ENCODE assay signal across 8 cellular contexts in genomic region chr4:6663596-6664393, GRCh38. TPM values are rescaled to one million over a fixed set of nuclear protein-coding genes. Genes with fewer than 3 reads are reported as not detected.
DNase-seq lines count a peak whose midpoint lies in the region; ATAC-seq and TF ChIP-seq lines count a peak whose summit lies in the region.
"Had no signal": no experiment of that assay in that cellular context is flagged by ENCODE, and none has a peak within 500 bp of the region (broad histone marks: within the 10 kb centered on the region; RNA-seq: fewer than 3 reads in every experiment).

No MANE protein-coding gene starts in this region.

- H3K9me3 Mint-ChIP-seq in activated B cell treated with CpG ODN at 0.5 μM for 24 hours: no peaks in the 10 kb centered on the region
- no peaks in the 10 kb centered on the region for H3K9me3 Mint-ChIP-seq in activated CD8-positive, alpha-beta memory T cell treated with anti-CD3 and anti-CD28 coated beads, Interleukin-2, amount 10 ng/mL, durations not matched to agents 7 days and 5 days (ENCODE audit: low read depth)

- TF ChIP-seq CTCF in activated B cell treated with CpG ODN at 0.5 μM for 24 hours (IDR thresholded peaks at IDR 0.05): no peak

- POLR2A ChIA-PET in activated B cell treated with CpG ODN at 0.5 μM for 24 hours (lab: Charles Lee): no interaction called here

- DNase-seq in GM03348 (ENCODE audit: low spot score): peak; percentile 29
- no peak for DNase-seq in activated B cell treated with CpG ODN at 0.5 μM for 24 hours
- DNase-seq in iPS-NIHi11 (ENCODE audit: low spot score): peak; percentile 33
- DNase-seq in stimulated activated naive CD8-positive, alpha-beta T cell treated with anti-CD3 and anti-CD28 coated beads, Interleukin-15, Interleukin-2, amounts not matched to agents 100 U/mL and 50 U/mL, for 24 hours: no peak
- no peak for DNase-seq in activated CD8-positive, alpha-beta memory T cell treated with anti-CD3 and anti-CD28 coated beads, Interleukin-2, amount 10 ng/mL, durations not matched to agents 7 days and 5 days
- no peak for DNase-seq in activated CD4-positive, CD25-positive, alpha-beta regulatory T cell (lab: John Stamatoyannopoulos, UW)
- DNase-seq in activated CD4-positive, alpha-beta T cell treated with anti-CD3 and anti-CD28 coated beads, Interleukin-2, amount 50 U/mL, for 48 hours: no peak
- DNase-seq: NCI-H1105 had no signal

- H3K36me3 Mint-ChIP-seq in activated B cell treated with CpG ODN at 0.5 μM for 24 hours (ENCODE audit: low read depth): no peaks in the 10 kb centered on the region
- H3K36me3 Mint-ChIP-seq in activated CD8-positive, alpha-beta memory T cell treated with anti-CD3 and anti-CD28 coated beads, Interleukin-2, amount 10 ng/mL, durations not matched to agents 7 days and 5 days: no peaks in the 10 kb centered on the region

- ATAC-seq in activated B cell treated with CpG ODN at 0.5 μM for 24 hours (ENCODE audit: low read depth): no peak
- peak; percentile 10 for ATAC-seq in stimulated activated naive CD8-positive, alpha-beta T cell treated with anti-CD3 and anti-CD28 coated beads, Interleukin-15, Interleukin-2, amounts not matched to agents 100 U/mL and 50 U/mL, for 24 hours
- ATAC-seq in activated CD8-positive, alpha-beta memory T cell treated with anti-CD3 and anti-CD28 coated beads, Interleukin-2, amount 10 ng/mL, durations not matched to agents 7 days and 5 days: no peak

- no peak overlapping the region for H3K27ac Mint-ChIP-seq in activated B cell treated with CpG ODN at 0.5 μM for 24 hours
- H3K27ac Mint-ChIP-seq in activated CD8-positive, alpha-beta memory T cell treated with anti-CD3 and anti-CD28 coated beads, Interleukin-2, amount 10 ng/mL, durations not matched to agents 7 days and 5 days: no peak overlapping the region

- CTCF ChIA-PET in activated B cell treated with CpG ODN at 0.5 μM for 24 hours (lab: Charles Lee): no interaction called here
- CTCF ChIA-PET in activated CD8-positive, alpha-beta memory T cell treated with anti-CD3 and anti-CD28 coated beads, Interleukin-2, amount 10 ng/mL, durations not matched to agents 7 days and 5 days (lab: Charles Lee): interaction anchor here (0.6 to 4.4 kb wide), 6 partner anchors 9 to 210 kb away, joined by 3 to 16 read pairs (median 4); partner anchors contain the start of gene PPP2R2C

- peak overlapping the region; percentile 9 for H3K4me3 Mint-ChIP-seq in activated B cell treated with CpG ODN at 0.5 μM for 24 hours
- H3K4me3 Mint-ChIP-seq in activated CD8-positive, alpha-beta memory T cell treated with anti-CD3 and anti-CD28 coated beads, Interleukin-2, amount 10 ng/mL, durations not matched to agents 7 days and 5 days: no peak overlapping the region

- intact Hi-C loops in activated B cell treated with CpG ODN at 0.5 μM for 24 hours (cut with micrococcal nuclease): no loop called here

- peaks cover 3% of the 10 kb centered on the region for H3K4me1 Mint-ChIP-seq in activated B cell treated with CpG ODN at 0.5 μM for 24 hours
- peaks cover 5% of the 10 kb centered on the region for H3K4me1 Mint-ChIP-seq in activated CD8-positive, alpha-beta memory T cell treated with anti-CD3 and anti-CD28 coated beads, Interleukin-2, amount 10 ng/mL, durations not matched to agents 7 days and 5 days

- peaks cover 19% of the 10 kb centered on the region for H3K27me3 Mint-ChIP-seq in activated B cell treated with CpG ODN at 0.5 μM for 24 hours
- peaks cover 43% of the 10 kb centered on the region for H3K27me3 Mint-ChIP-seq in activated CD8-positive, alpha-beta memory T cell treated with anti-CD3 and anti-CD28 coated beads, Interleukin-2, amount 10 ng/mL, durations not matched to agents 7 days and 5 days

RNA-seq across cellular contexts. Expression of gene MRFAP1, which starts 23.3 kb away (rescaled TPM):
- 93.8 and 93.9 TPM in 2 replicates for total RNA-seq in activated B cell treated with CpG ODN at 0.5 μM for 24 hours
- total RNA-seq in activated CD8-positive, alpha-beta memory T cell treated with anti-CD3 and anti-CD28 coated beads, Interleukin-2, amount 10 ng/mL, durations not matched to agents 7 days and 5 days: 100 to 1,000 TPM; 109 to 122 TPM

RNA-seq across cellular contexts. Expression of gene S100P, which starts 29.9 kb away (rescaled TPM):
- not detected in 2 replicates for total RNA-seq in activated B cell treated with CpG ODN at 0.5 μM for 24 hours
- total RNA-seq in activated CD8-positive, alpha-beta memory T cell treated with anti-CD3 and anti-CD28 coated beads, Interleukin-2, amount 10 ng/mL, durations not matched to agents 7 days and 5 days: 1 to 10 TPM; 1.3 to 5.6 TPM

RNA-seq across cellular contexts. Expression of gene MRFAP1L1, which starts 45.9 kb away (rescaled TPM):
- total RNA-seq in activated B cell treated with CpG ODN at 0.5 μM for 24 hours: 39.1 and 39.5 TPM in 2 replicates
- 10 to 100 TPM; 60.7 to 61.9 TPM for total RNA-seq in activated CD8-positive, alpha-beta memory T cell treated with anti-CD3 and anti-CD28 coated beads, Interleukin-2, amount 10 ng/mL, durations not matched to agents 7 days and 5 days

RNA-seq across cellular contexts. Expression of gene BLOC1S4, which starts 52.2 kb away (rescaled TPM):
- total RNA-seq in activated B cell treated with CpG ODN at 0.5 μM for 24 hours: 19.8 and 20.3 TPM in 2 replicates
- total RNA-seq in activated CD8-positive, alpha-beta memory T cell treated with anti-CD3 and anti-CD28 coated beads, Interleukin-2, amount 10 ng/mL, durations not matched to agents 7 days and 5 days: 10 to 100 TPM; 21.8 to 22.3 TPM

Comparison
In these comparisons a context has a peak if more than half of its experiments do, and no peak if none do; other contexts are left out.
1. DNase-seq: peak in GM03348 (single experiment) and iPS-NIHi11 (single experiment); none in activated B cell treated with CpG ODN at 0.5 μM for 24 hours (single experiment), stimulated activated naive CD8-positive, alpha-beta T cell treated with anti-CD3 and anti-CD28 coated beads, Interleukin-15, Interleukin-2, amounts not matched to agents 100 U/mL and 50 U/mL, for 24 hours (single experiment), activated CD8-positive, alpha-beta memory T cell treated with anti-CD3 and anti-CD28 coated beads, Interleukin-2, amount 10 ng/mL, durations not matched to agents 7 days and 5 days (single experiment), activated CD4-positive, CD25-positive, alpha-beta regulatory T cell (0 of 4) and activated CD4-positive, alpha-beta T cell treated with anti-CD3 and anti-CD28 coated beads, Interleukin-2, amount 50 U/mL, for 48 hours (0 of 2).